1 cellular context compared by ENCODE assay signal in genomic region chr9:118961857-118962256, GRCh38.
TF ChIP-seq lines count a peak whose summit lies in the region.

No MANE protein-coding gene starts in this region.

TF ChIP-seq in HepG2, 621 proteins besides CTCF, POLR2A, EP300 and RAD21:
- TF ChIP-seq ZNF407 (CRISPR knock-in tag; IDR thresholded peaks at IDR 0.05; ENCODE audit: not compliant biosample characterization) (no peak), RBM39 (IDR thresholded peaks at IDR 0.05; ENCODE audit: low read depth, low read length, poor library complexity, severe bottlenecking) (no peak), ZNF143 (CRISPR knock-in tag; IDR thresholded peaks at IDR 0.05) (no peak), ZNF530 (CRISPR knock-in tag; IDR thresholded peaks at IDR 0.05; ENCODE audit: low read depth) (no peak), MBNL3 (CRISPR knock-in tag; conservative IDR thresholded peaks at IDR 0.05) (no peak), HDAC2 (CRISPR knock-in tag; IDR thresholded peaks at IDR 0.05) (no peak)
